Comparison of ENCODE assay signal across 1 cellular context in the genomic region with DNA sequence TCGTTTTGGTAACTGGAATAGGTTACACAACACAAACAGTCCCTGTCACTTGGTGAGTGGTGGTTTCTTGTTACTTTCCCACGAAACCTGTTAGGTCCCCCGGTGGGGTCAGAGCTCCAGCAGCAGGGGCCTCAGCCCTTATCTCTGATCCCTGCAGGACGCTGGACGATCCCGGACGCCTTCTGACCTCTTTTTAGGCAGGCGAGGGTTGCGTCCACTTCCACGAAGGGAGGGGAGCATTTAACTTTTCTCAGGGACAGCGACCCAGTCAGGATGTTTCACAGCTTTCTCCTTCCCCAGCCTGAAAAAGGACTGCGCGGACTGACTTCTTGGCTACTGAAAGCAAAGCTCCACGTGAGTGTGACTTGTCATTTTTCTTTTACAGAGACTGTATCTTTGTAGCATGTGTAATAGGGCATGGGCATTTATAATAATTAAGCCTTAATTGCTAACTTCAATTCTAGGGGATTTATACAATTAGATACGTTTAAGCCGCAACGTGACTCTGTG.
TF ChIP-seq lines count a peak whose summit lies in the region.

No MANE protein-coding gene starts in this region.

TF ChIP-seq in K562, 482 proteins besides CTCF, POLR2A, EP300 and RAD21:
- TF ChIP-seq BCOR (IDR thresholded peaks at IDR 0.05) (peak; percentile 1), SNRNP70 (optimal IDR thresholded peaks at IDR 0.05; ENCODE audit: low read depth, low read length) (no peak), CXXC5 (CRISPR knock-in tag; IDR thresholded peaks at IDR 0.05) (peak; percentile 12; the same call in 1 of the 2 replicates), LARP7 (IDR thresholded peaks at IDR 0.05) (no peak), PHF20 (IDR thresholded peaks at IDR 0.05; ENCODE audit: partially characterized antibody) (peak; percentile 50)
- TF ChIP-seq, protein P1, sequence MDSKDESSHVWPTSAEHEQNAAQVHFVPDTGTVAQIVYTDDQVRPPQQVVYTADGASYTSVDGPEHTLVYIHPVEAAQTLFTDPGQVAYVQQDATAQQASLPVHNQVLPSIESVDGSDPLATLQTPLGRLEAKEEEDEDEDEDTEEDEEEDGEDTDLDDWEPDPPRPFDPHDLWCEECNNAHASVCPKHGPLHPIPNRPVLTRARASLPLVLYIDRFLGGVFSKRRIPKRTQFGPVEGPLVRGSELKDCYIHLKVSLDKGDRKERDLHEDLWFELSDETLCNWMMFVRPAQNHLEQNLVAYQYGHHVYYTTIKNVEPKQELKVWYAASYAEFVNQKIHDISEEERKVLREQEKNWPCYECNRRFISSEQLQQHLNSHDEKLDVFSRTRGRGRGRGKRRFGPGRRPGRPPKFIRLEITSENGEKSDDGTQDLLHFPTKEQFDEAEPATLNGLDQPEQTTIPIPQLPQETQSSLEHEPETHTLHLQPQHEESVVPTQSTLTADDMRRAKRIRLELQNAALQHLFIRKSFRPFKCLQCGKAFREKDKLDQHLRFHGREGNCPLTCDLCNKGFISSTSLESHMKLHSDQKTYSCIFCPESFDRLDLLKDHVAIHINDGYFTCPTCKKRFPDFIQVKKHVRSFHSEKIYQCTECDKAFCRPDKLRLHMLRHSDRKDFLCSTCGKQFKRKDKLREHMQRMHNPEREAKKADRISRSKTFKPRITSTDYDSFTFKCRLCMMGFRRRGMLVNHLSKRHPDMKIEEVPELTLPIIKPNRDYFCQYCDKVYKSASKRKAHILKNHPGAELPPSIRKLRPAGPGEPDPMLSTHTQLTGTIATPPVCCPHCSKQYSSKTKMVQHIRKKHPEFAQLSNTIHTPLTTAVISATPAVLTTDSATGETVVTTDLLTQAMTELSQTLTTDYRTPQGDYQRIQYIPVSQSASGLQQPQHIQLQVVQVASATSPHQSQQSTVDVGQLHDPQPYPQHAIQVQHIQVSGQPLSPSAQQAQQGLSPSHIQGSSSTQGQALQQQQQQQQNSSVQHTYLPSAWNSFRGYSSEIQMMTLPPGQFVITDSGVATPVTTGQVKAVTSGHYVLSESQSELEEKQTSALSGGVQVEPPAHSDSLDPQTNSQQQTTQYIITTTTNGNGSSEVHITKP (IDR thresholded peaks at IDR 0.05; ENCODE audit: partially characterized antibody), result peak; percentile 6
- TF ChIP-seq, protein P2, sequence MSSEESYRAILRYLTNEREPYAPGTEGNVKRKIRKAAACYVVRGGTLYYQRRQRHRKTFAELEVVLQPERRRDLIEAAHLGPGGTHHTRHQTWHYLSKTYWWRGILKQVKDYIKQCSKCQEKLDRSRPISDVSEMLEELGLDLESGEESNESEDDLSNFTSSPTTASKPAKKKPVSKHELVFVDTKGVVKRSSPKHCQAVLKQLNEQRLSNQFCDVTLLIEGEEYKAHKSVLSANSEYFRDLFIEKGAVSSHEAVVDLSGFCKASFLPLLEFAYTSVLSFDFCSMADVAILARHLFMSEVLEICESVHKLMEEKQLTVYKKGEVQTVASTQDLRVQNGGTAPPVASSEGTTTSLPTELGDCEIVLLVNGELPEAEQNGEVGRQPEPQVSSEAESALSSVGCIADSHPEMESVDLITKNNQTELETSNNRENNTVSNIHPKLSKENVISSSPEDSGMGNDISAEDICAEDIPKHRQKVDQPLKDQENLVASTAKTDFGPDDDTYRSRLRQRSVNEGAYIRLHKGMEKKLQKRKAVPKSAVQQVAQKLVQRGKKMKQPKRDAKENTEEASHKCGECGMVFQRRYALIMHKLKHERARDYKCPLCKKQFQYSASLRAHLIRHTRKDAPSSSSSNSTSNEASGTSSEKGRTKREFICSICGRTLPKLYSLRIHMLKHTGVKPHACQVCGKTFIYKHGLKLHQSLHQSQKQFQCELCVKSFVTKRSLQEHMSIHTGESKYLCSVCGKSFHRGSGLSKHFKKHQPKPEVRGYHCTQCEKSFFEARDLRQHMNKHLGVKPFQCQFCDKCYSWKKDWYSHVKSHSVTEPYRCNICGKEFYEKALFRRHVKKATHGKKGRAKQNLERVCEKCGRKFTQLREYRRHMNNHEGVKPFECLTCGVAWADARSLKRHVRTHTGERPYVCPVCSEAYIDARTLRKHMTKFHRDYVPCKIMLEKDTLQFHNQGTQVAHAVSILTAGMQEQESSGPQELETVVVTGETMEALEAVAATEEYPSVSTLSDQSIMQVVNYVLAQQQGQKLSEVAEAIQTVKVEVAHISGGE (CRISPR knock-in tag; IDR thresholded peaks at IDR 0.05), result peak in 1 of 3 experiments; percentile 20; a peak in 1 of 6 replicates
